Comparison of ENCODE assay signal across 1 cellular context in the genomic region with DNA sequence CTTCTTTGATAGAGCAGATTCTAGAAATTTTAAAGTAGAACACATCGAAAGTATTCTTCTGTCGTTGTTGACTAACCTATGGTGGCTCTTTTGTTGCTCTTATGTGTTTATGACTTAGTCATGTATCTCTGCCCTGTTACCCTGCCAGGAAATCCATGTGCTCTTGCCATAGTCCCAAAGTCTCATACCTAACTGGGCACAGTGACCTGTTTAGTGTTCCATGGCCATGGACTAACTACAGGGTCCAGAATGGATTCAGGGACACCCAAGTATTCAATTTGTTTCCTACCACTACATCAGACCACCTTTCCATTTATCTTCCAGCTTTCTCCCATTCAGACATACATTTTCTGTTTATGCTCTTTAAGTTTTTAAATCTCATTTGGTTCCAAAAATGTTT.
TF ChIP-seq lines count a peak whose summit lies in the region.

No MANE protein-coding gene starts in this region.

TF ChIP-seq in GM23338, 12 proteins besides CTCF, POLR2A, EP300 and RAD21 (continued from another document):
- TF ChIP-seq ZNF462 (CRISPR knock-in tag; IDR thresholded peaks at IDR 0.05) (no peak), EZH2 (IDR thresholded peaks at IDR 0.05; ENCODE audit: low read depth, unreplicated experiment) (no peak), POLR2AphosphoS5 (IDR thresholded peaks at IDR 0.05; ENCODE audit: low read depth) (no peak), ZNF331 (CRISPR knock-in tag; IDR thresholded peaks at IDR 0.05; ENCODE audit: low read depth) (no peak), CREB1 (CRISPR knock-in tag; IDR thresholded peaks at IDR 0.05; ENCODE audit: low read depth) (no peak), EZH2phosphoT487 (IDR thresholded peaks at IDR 0.05; ENCODE audit: unreplicated experiment) (no peak)
- TF ChIP-seq, protein P1, sequence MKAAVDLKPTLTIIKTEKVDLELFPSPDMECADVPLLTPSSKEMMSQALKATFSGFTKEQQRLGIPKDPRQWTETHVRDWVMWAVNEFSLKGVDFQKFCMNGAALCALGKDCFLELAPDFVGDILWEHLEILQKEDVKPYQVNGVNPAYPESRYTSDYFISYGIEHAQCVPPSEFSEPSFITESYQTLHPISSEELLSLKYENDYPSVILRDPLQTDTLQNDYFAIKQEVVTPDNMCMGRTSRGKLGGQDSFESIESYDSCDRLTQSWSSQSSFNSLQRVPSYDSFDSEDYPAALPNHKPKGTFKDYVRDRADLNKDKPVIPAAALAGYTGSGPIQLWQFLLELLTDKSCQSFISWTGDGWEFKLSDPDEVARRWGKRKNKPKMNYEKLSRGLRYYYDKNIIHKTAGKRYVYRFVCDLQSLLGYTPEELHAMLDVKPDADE (IDR thresholded peaks at IDR 0.05), result no peak
